In the genomic region with DNA sequence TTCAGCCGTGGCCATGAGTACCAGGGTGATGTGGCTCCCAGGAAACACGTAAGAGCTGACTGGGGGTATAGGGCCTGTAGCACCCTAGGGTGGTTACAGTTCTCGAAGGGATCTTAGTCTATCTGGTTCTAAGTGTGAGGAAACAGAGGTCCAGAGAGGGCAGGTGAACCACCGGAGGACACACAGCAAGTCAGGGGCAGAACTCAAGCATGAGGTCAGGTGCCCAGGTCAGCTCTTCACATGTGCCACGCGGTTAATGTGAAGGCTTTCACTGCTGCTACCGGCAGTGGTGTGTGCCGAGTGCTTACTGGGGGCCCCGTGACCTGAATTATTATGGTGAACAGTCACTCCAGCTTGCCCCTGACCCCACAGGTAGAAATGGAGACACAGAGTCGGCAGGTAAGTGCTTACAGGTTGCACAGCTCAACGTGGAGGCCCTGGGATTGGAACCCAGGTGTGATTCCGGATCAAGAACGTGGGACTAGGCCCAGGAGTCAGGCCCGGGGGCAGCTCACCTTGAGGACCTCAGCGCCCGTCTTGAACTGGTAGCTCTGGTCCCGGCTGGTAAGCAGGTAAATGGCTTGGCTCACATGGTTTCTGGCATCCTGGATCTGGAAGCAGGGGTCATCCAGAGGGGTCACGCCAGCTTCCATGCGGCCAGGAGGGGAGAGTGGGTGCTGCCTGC, we compare ENCODE assay signal across 23 cellular contexts. TPM values are rescaled to one million over a fixed set of nuclear protein-coding genes. Genes with fewer than 3 reads are reported as not detected.
A peak's percentile ranks its signal among the peaks of the same experiment; 100 is the strongest.
DNase-seq lines count a peak whose midpoint lies in the region; ATAC-seq and TF ChIP-seq lines count a peak whose summit lies in the region.
"Had no signal": no experiment of that assay in that cellular context is flagged by ENCODE, and none has a peak within 500 bp of the region (broad histone marks: within the 10 kb centered on the region; RNA-seq: fewer than 3 reads in every experiment).

No MANE protein-coding gene starts in this region.

- peaks cover 11% of the 10 kb centered on the region for H3K4me1 ChIP-seq in osteoblast (ENCODE audit: insufficient read depth, low read length)

- ATAC-seq in stimulated activated naive CD8-positive, alpha-beta T cell treated with anti-CD3 and anti-CD28 coated beads, Interleukin-15, Interleukin-2, amounts not matched to agents 100 U/mL and 50 U/mL, for 24 hours = no peak
- ATAC-seq in HG02678 (IDR thresholded peaks at IDR 0.05; ENCODE audit: unreplicated experiment) (no peak), HG02885 (IDR thresholded peaks at IDR 0.05; ENCODE audit: poor library complexity, unreplicated experiment) (no peak)
- ATAC-seq: activated naive CD4-positive, alpha-beta T cell treated with anti-CD3 and anti-CD28 coated beads, Interleukin-2, amount 50 U/mL, for 72 hours; stimulated activated effector memory CD8-positive, alpha-beta T cell treated with anti-CD3 and anti-CD28 coated beads, Interleukin-12 subunit alpha, Interleukin-12 subunit beta, amount 100 ng/mL, for 72 hours; T-cell had no signal

- H3K27me3 ChIP-seq in HL-60 (ENCODE audit: insufficient read depth, poor library complexity, severe bottlenecking) = no peaks in the 10 kb centered on the region
- H3K27me3 ChIP-seq in osteoblast (ENCODE audit: insufficient read depth, low read length) = no peaks in the 10 kb centered on the region

- no peaks in the 10 kb centered on the region for H4K20me1 ChIP-seq in osteoblast (ENCODE audit: insufficient read depth, low read length)

- peak overlapping the region; percentile 83; the same call in 1 of the 2 replicates for H3K27ac ChIP-seq in C4-2B
- H3K27ac ChIP-seq in HL-60 (replicated peaks) = peak overlapping the region; percentile 81
- peak overlapping the region; percentile 96 for H3K27ac ChIP-seq in cingulate gyrus (ENCODE audit: low read depth, low read length)
- H3K27ac ChIP-seq in osteoblast (ENCODE audit: low read depth, low read length) = no peak overlapping the region

- no peaks in the 10 kb centered on the region for H3K9me3 ChIP-seq in osteoblast (ENCODE audit: low read depth, low read length)

- H2AFZ ChIP-seq in osteoblast (ENCODE audit: low read length) = no peak overlapping the region

- no peak overlapping the region for H3K4me3 ChIP-seq in HL-60 (replicated peaks; ENCODE audit: insufficient read depth, low read length)
- no peak overlapping the region for H3K4me3 ChIP-seq in osteoblast (ENCODE audit: insufficient read depth, low read length)

- TF ChIP-seq CTCF in C4-2B (conservative IDR thresholded peaks at IDR 0.05) (no peak), HL-60 (IDR thresholded peaks at IDR 0.05; ENCODE audit: insufficient read depth, low read length) (no peak), osteoblast (IDR thresholded peaks at IDR 0.05; ENCODE audit: extremely low read depth, low read depth, low read length) (no peak)

- H3K79me2 ChIP-seq in osteoblast (ENCODE audit: insufficient read depth, low read length) = no peaks in the 10 kb centered on the region

- DNase-seq in HL-60 (ENCODE audit: low read depth in 1 of 2, low spot score in 1 of 2) (no peak), osteoblast (ENCODE audit: insufficient read length, low spot score, missing footprints) (peak; percentile 72)
- DNase-seq in stimulated activated naive CD8-positive, alpha-beta T cell treated with anti-CD3 and anti-CD28 coated beads, Interleukin-15, Interleukin-2, amounts not matched to agents 100 U/mL and 50 U/mL, for 24 hours = no peak
- DNase-seq: activated CD4-positive, CD25-positive, alpha-beta regulatory T cell treated with anti-CD3 and anti-CD28 coated beads, Interleukin-2, amount 50 U/mL, for 72 hours; glutamatergic neuron; NCI-H1048; NCI-H1694 treated with DMSO at 0.1 percent for 48 hours; NCI-H524; NK-92 treated with Interleukin-12 subunit alpha and Interleukin-12 subunit beta, amount 100 ng/mL, for 24 hours; retina; stimulated activated CD4-positive, alpha-beta T cell treated with anti-CD3 and anti-CD28 coated beads, Interleukin-2, amount 100 ng/mL, for 48 hours; T-cell had no signal

- H3K36me3 ChIP-seq in osteoblast (ENCODE audit: insufficient read depth, low read length) = peaks cover 2% of the 10 kb centered on the region

- H3K4me2 ChIP-seq in osteoblast (ENCODE audit: insufficient read depth, low read length) = no peak overlapping the region

RNA-seq across cellular contexts. Expression of gene ROGDI, which starts 3.1 kb away (rescaled TPM):
- 15.9 and 17.1 TPM in 2 replicates for total RNA-seq in osteoblast

RNA-seq across cellular contexts. Expression of gene SMIM22, which starts 4.1 kb away (rescaled TPM):
- not detected in 2 replicates for total RNA-seq in osteoblast
- total RNA-seq: activated naive CD4-positive, alpha-beta T cell treated with anti-CD3 and anti-CD28 coated beads, Interleukin-2, amount 50 U/mL, for 72 hours; astrocyte; H4; kidney epithelial cell; LHCN-M2; lung microvascular endothelial cell; T-cell had no signal

RNA-seq across cellular contexts. Expression of gene SEPTIN12, which starts 11.2 kb away (rescaled TPM):
- total RNA-seq in osteoblast = not detected in 2 replicates
- total RNA-seq: activated naive CD4-positive, alpha-beta T cell treated with anti-CD3 and anti-CD28 coated beads, Interleukin-2, amount 50 U/mL, for 72 hours; H4; kidney epithelial cell; LHCN-M2; lung microvascular endothelial cell; T-cell had no signal

RNA-seq across cellular contexts. Expression of gene ZNF500, which starts 32.4 kb away (rescaled TPM):
- total RNA-seq in osteoblast = 14.5 and 16.2 TPM in 2 replicates

RNA-seq across cellular contexts. Expression of gene GLYR1, which starts 47.8 kb away (rescaled TPM):
- total RNA-seq in osteoblast = 48.0 and 48.1 TPM in 2 replicates
